8 cellular contexts compared by ENCODE assay signal in genomic region chr14:90396342-90397339, GRCh38. TPM values are rescaled to one million over a fixed set of nuclear protein-coding genes. Genes with fewer than 3 reads are reported as not detected.
DNase-seq lines count a peak whose midpoint lies in the region; ATAC-seq and TF ChIP-seq lines count a peak whose summit lies in the region.

Gene CALM1 (plus strand): TSS chr14:90397029. CDS start chr14:90397231, 202 bp downstream.

- peak within 1 kb of the TSS; percentile 96 for H3K27ac Mint-ChIP-seq in dendritic cell treated with granulocyte-macrophage colony-stimulating factor and Interleukin-4, amounts not matched to agents 40 ng/mL and 50 ng/mL, for 4 days

- WGBS in liver, result 1% methylated on average over 89 of the region's 89 CpGs

- peak; percentile 74 for ATAC-seq in HG03432 (IDR thresholded peaks at IDR 0.05; ENCODE audit: unreplicated experiment)

- TF ChIP-seq POLR2A in GM19193 (IDR thresholded peaks at IDR 0.05; ENCODE audit: extremely low read depth, insufficient read depth, insufficient read length), result peak; percentile 100

- H3K9me3 Mint-ChIP-seq in dendritic cell treated with granulocyte-macrophage colony-stimulating factor and Interleukin-4, amounts not matched to agents 40 ng/mL and 50 ng/mL, for 4 days, result no peaks in the 10 kb centered on the region

- H3K27me3 ChIP-seq in BE2C (no peaks in the 10 kb centered on the region), liver (ENCODE audit: control insufficient read depth in 4 of 4, insufficient read depth in 4 of 4, low read length in 3 of 4) (no peaks in the 10 kb centered on the region)

- H3K9ac ChIP-seq in liver (ENCODE audit: low read depth in 1 of 2, low read length in 2 of 2), result peak within 1 kb of the TSS; percentile 59 to 91

- peak within 1 kb of the TSS; percentile 86 for H3K4me3 ChIP-seq in BE2C (ENCODE audit: low read depth, low read length)
- H3K4me3 ChIP-seq in liver (ENCODE audit: low read depth in 1 of 3, low read length in 3 of 3), result peak within 1 kb of the TSS; percentile 76 to 98 (median 97)

- H3K4me3 Mint-ChIP-seq in dendritic cell treated with granulocyte-macrophage colony-stimulating factor and Interleukin-4, amounts not matched to agents 40 ng/mL and 50 ng/mL, for 4 days, result peak within 1 kb of the TSS; percentile 96

- H3K4me1 ChIP-seq in BE2C, result no peaks in the 10 kb centered on the region
- peaks cover 7 to 33% (median 21%) of the 10 kb centered on the region in 4 donors for H3K4me1 ChIP-seq in liver (ENCODE audit: control insufficient read depth in 4 of 4, insufficient read depth in 4 of 4, low read length in 3 of 4)

- TF ChIP-seq CTCF in BE2C (IDR thresholded peaks at IDR 0.05; ENCODE audit: low read depth, low read length), result no peak
- no peak for TF ChIP-seq CTCF in liver (IDR thresholded peaks at IDR 0.05; ENCODE audit: low read depth, low read length, missing input control)

- H3K9me3 ChIP-seq in BE2C (no peaks in the 10 kb centered on the region), liver (ENCODE audit: control insufficient read depth in 4 of 4, low read length in 3 of 4) (no peaks in the 10 kb centered on the region)

- peaks cover 31% of the 10 kb centered on the region for H3K36me3 Mint-ChIP-seq in dendritic cell treated with granulocyte-macrophage colony-stimulating factor and Interleukin-4, amounts not matched to agents 40 ng/mL and 50 ng/mL, for 4 days (ENCODE audit: low read depth)

- H3K4me1 Mint-ChIP-seq in dendritic cell treated with granulocyte-macrophage colony-stimulating factor and Interleukin-4, amounts not matched to agents 40 ng/mL and 50 ng/mL, for 4 days (ENCODE audit: low read depth), result peaks cover 21% of the 10 kb centered on the region

- H3K36me3 ChIP-seq in BE2C (peaks cover 18% of the 10 kb centered on the region), liver (ENCODE audit: control insufficient read depth in 4 of 4, insufficient read depth in 3 of 4, low read depth in 1 of 4, low read length in 3 of 4) (peaks cover 0 to 5% (median 4%) of the 10 kb centered on the region in 4 donors)

- DNase-seq in BE2C (peak; percentile 93), NCI-H526 treated with DMSO at 0.1 percent for 48 hours (lab: John Stamatoyannopoulos, UW) (peak; percentile 82)
- DNase-seq in activated CD4-positive, alpha-beta T cell treated with anti-CD3 and anti-CD28 coated beads, Interleukin-2, amount 50 U/mL, for 24 hours (ENCODE audit: low read depth in 1 of 2, low spot score in 1 of 2), result peak; percentile 94 to 97
- peak; percentile 97 for DNase-seq in stimulated activated CD4-positive, alpha-beta T cell treated with anti-CD3 and anti-CD28 coated beads, Interleukin-4, amount 100 ng/mL, for 1 hour

- H3K27ac ChIP-seq in liver (ENCODE audit: low read depth in 1 of 2, low read length in 2 of 2), result peak within 1 kb of the TSS; percentile 70 to 90

- peak in 1 of 2 donors; percentile 49 for TF ChIP-seq RAD21 in liver (IDR thresholded peaks at IDR 0.05)

- intact Hi-C loops in dendritic cell treated with granulocyte-macrophage colony-stimulating factor and Interleukin-4, amounts not matched to agents 40 ng/mL and 50 ng/mL, for 4 days (cut with micrococcal nuclease), result loop anchor here (1.0 to 5.0 kb wide), 4 partner anchors 13 to 439 kb away; partner anchors contain the start of genes NRDE2 and TDP1

- H3K27me3 Mint-ChIP-seq in dendritic cell treated with granulocyte-macrophage colony-stimulating factor and Interleukin-4, amounts not matched to agents 40 ng/mL and 50 ng/mL, for 4 days, result peaks cover 1% of the 10 kb centered on the region

TF ChIP-seq in liver, 16 proteins besides CTCF, POLR2A, EP300 and RAD21:
- peak; percentile 72 for TF ChIP-seq SP1 (IDR thresholded peaks at IDR 0.05)
- no peak for TF ChIP-seq FOXA2 (IDR thresholded peaks at IDR 0.05)
- peak; percentile 91 for TF ChIP-seq REST (IDR thresholded peaks at IDR 0.05)
- TF ChIP-seq ZBTB33 (IDR thresholded peaks at IDR 0.05), result no peak
- no peak for TF ChIP-seq ATF3 (IDR thresholded peaks at IDR 0.05)
- TF ChIP-seq HNF4G (IDR thresholded peaks at IDR 0.05), result no peak
- TF ChIP-seq HNF4A (conservative IDR thresholded peaks at IDR 0.05), result no peak
- TF ChIP-seq RXRA (IDR thresholded peaks at IDR 0.05), result peak in 1 of 2 donors; percentile 13
- no peak for TF ChIP-seq GABPA (IDR thresholded peaks at IDR 0.05 in 1 of 2, conservative IDR thresholded peaks at IDR 0.05 in 1 of 2)
- peak; percentile 97 for TF ChIP-seq TAF1 (conservative IDR thresholded peaks at IDR 0.05)
- TF ChIP-seq MAX (IDR thresholded peaks at IDR 0.05), result no peak
- peak; percentile 63 for TF ChIP-seq YY1 (IDR thresholded peaks at IDR 0.05)
- no peak for TF ChIP-seq JUND (IDR thresholded peaks at IDR 0.05)
- TF ChIP-seq FOXA1 (IDR thresholded peaks at IDR 0.05), result no peak
- TF ChIP-seq EGR1 (IDR thresholded peaks at IDR 0.05; ENCODE audit: low read depth in 2 of 2), result no peak
- TF ChIP-seq NR2F2 (IDR thresholded peaks at IDR 0.05), result no peak

RNA-seq across cellular contexts. Expression of gene CALM1, which starts in this region (rescaled TPM):
- 274 TPM for polyA plus RNA-seq in BE2C (2012; ENCODE audit: insufficient read depth, insufficient read length, low read depth)
- total RNA-seq in liver, result 100 to 1,000 TPM; 146 to 156 TPM
- polyA plus RNA-seq in liver, result 100 to 1,000 TPM; 176 to 517 TPM

Comparison
In these comparisons a context has a peak if more than half of its experiments do, and no peak if none do; other contexts are left out.
1. Peak in every context shown above with its lines: DNase-seq, ATAC-seq, H3K4me3 ChIP-seq and H3K27ac ChIP-seq.